8 cellular contexts compared by ENCODE assay signal in the genomic region with DNA sequence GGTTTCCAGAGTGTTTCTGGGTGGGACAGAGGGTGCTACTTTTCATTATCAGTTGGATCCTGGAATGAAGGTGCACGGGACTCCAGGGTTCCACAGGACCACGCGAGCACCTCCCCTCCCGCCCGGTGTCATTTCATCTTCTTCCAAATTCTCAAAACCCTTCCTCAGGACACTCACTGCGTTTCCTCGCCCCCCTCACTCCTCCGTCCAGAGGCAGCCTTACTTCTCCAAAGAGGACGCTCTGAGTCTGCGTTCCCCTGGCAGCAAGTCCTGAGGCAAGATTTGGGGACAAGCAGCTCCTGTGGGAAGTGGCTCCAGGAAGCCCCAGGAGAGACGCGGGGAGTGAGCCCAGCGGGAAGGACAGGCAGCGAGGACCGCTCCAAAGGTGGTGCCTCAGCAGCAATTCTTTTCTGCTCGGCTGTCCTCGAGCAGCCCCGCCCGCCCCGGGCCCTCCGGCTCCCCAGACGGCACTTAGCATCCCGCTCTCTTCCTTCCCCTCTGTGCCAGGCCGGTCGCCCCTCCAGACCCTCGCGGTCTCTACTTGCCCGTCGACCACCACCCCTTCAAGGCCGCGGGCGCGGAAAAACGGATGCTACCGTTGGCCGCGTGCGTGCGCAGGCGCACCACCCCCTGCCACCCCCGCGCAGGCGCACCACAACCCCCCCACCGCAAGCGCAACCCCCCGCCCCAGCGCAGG. TPM values are rescaled to one million over a fixed set of nuclear protein-coding genes. Genes with fewer than 3 reads are reported as not detected.
DNase-seq lines count a peak whose midpoint lies in the region; ATAC-seq and TF ChIP-seq lines count a peak whose summit lies in the region.

No MANE protein-coding gene starts in this region.

- 0 to 1% (median 1%) methylated on average over 14 to 45 of the region's 47 CpGs for WGBS in adrenal gland, 4 donors

- ATAC-seq in GM21390 (IDR thresholded peaks at IDR 0.05; ENCODE audit: unreplicated experiment) (peak; percentile 26), HG03571 (IDR thresholded peaks at IDR 0.05; ENCODE audit: unreplicated experiment) (peak; percentile 33)

- no peak for TF ChIP-seq POLR2A in adrenal gland (IDR thresholded peaks at IDR 0.05)

- no peaks in the 10 kb centered on the region for H3K9me3 ChIP-seq in adrenal gland (replicated peaks in 1 of 3)

- intact Hi-C loops in adrenal gland (cut with DNase I) = no loop called here

- peak overlapping the region in 4 of 5 donors; percentile 79 to 89 (median 84) for H3K27ac ChIP-seq in adrenal gland
- H3K27ac ChIP-seq in layer of hippocampus (ENCODE audit: low read depth, low read length) = peak overlapping the region; percentile 83
- H3K27ac ChIP-seq in temporal lobe (ENCODE audit: low read depth, low read length) = peak overlapping the region; percentile 75

- TF ChIP-seq CTCF in adrenal gland (IDR thresholded peaks at IDR 0.05) = no peak

- peak overlapping the region in 3 of 4 donors; percentile 52 to 95 (median 69) for H3K4me3 ChIP-seq in adrenal gland

- peaks cover 29 to 44% of the 10 kb centered on the region in 2 donors for H3K4me1 ChIP-seq in adrenal gland (replicated peaks in 1 of 2)

- DNase-seq in ELR (ENCODE audit: low read depth) (peak; percentile 50), adrenal gland (no peak), NCI-H774 (lab: John Stamatoyannopoulos, UW) (no peak)
- no peak for DNase-seq in activated CD4-positive, CD25-positive, alpha-beta regulatory T cell treated with anti-CD3 and anti-CD28 coated beads, Interleukin-2, amount 50 U/mL, for 72 hours

- H3K27me3 ChIP-seq in adrenal gland (no peaks in the 10 kb centered on the region), layer of hippocampus (ENCODE audit: control insufficient read depth, insufficient read depth, low read length) (no peaks in the 10 kb centered on the region)

- no peaks in the 10 kb centered on the region for H3K36me3 ChIP-seq in adrenal gland (replicated peaks in 1 of 2)

RNA-seq across cellular contexts. Expression of a gene that starts 0.6 kb away (rescaled TPM):
- total RNA-seq in adrenal gland (10 to 100 TPM in 4 of 8 donors, 1 to 10 TPM in 4; 6.5 to 17.6 (median 10.5) TPM), temporal lobe (13.5 TPM)
- polyA plus RNA-seq in adrenal gland = 10 to 100 TPM in 2 of 3 donors, 1 to 10 TPM in 1; 7.0 to 12.1 (median 10.1) TPM

RNA-seq across cellular contexts. Expression of a gene that starts 23.7 kb away (rescaled TPM):
- total RNA-seq in adrenal gland = 10 to 100 TPM in 6 of 8 donors, 1 to 10 TPM in 2; 2.8 to 18.0 (median 15.9) TPM
- 10 to 100 TPM in 2 of 3 donors, 1 to 10 TPM in 1; 7.7 to 36.5 (median 22.8) TPM for polyA plus RNA-seq in adrenal gland
- total RNA-seq in temporal lobe = 21.9 TPM
